In genomic region chr4:27186710-27187109, GRCh38 we compare ENCODE assay signal across 2 cellular contexts.
TF ChIP-seq lines count a peak whose summit lies in the region.

No MANE protein-coding gene starts in this region.

TF ChIP-seq in HepG2, 621 proteins besides CTCF, POLR2A, EP300 and RAD21:
- TF ChIP-seq ZBTB34 (CRISPR knock-in tag; IDR thresholded peaks at IDR 0.05), result no peak
- TF ChIP-seq ZSCAN25 (CRISPR knock-in tag; IDR thresholded peaks at IDR 0.05), result no peak
- peak; percentile 57; the same call in 1 of the 2 replicates for TF ChIP-seq RAD51 (IDR thresholded peaks at IDR 0.05; ENCODE audit: borderline replicate concordance)
TF ChIP-seq in HepG2: peak in this region for 1.

TF ChIP-seq in K562, 482 proteins besides CTCF, POLR2A, EP300 and RAD21 (continued from another document):
- TF ChIP-seq, protein P1, sequence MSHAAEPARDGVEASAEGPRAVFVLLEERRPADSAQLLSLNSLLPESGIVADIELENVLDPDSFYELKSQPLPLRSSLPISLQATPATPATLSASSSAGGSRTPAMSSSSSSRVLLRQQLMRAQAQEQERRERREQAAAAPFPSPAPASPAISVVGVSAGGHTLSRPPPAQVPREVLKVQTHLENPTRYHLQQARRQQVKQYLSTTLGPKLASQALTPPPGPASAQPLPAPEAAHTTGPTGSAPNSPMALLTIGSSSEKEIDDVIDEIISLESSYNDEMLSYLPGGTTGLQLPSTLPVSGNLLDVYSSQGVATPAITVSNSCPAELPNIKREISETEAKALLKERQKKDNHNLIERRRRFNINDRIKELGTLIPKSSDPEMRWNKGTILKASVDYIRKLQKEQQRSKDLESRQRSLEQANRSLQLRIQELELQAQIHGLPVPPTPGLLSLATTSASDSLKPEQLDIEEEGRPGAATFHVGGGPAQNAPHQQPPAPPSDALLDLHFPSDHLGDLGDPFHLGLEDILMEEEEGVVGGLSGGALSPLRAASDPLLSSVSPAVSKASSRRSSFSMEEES (CRISPR knock-in tag; IDR thresholded peaks at IDR 0.05), result peak; percentile 82
